ENCODE assay signal across 1 cellular context in genomic region chr7:36192877-36193276, GRCh38.
TF ChIP-seq lines count a peak whose summit lies in the region.

No MANE protein-coding gene starts in this region.

TF ChIP-seq in WTC11, 78 proteins besides CTCF, POLR2A, EP300 and RAD21 (continued from another document):
- TF ChIP-seq, protein P1, sequence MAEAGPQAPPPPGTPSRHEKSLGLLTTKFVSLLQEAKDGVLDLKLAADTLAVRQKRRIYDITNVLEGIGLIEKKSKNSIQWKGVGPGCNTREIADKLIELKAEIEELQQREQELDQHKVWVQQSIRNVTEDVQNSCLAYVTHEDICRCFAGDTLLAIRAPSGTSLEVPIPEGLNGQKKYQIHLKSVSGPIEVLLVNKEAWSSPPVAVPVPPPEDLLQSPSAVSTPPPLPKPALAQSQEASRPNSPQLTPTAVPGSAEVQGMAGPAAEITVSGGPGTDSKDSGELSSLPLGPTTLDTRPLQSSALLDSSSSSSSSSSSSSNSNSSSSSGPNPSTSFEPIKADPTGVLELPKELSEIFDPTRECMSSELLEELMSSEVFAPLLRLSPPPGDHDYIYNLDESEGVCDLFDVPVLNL (CRISPR knock-in tag; IDR thresholded peaks at IDR 0.05; ENCODE audit: borderline replicate concordance, low read depth), result no peak
- TF ChIP-seq, protein P2, sequence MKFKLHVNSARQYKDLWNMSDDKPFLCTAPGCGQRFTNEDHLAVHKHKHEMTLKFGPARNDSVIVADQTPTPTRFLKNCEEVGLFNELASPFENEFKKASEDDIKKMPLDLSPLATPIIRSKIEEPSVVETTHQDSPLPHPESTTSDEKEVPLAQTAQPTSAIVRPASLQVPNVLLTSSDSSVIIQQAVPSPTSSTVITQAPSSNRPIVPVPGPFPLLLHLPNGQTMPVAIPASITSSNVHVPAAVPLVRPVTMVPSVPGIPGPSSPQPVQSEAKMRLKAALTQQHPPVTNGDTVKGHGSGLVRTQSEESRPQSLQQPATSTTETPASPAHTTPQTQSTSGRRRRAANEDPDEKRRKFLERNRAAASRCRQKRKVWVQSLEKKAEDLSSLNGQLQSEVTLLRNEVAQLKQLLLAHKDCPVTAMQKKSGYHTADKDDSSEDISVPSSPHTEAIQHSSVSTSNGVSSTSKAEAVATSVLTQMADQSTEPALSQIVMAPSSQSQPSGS (CRISPR knock-in tag; IDR thresholded peaks at IDR 0.05; ENCODE audit: borderline replicate concordance, low read depth), result no peak
- TF ChIP-seq ARID4B (CRISPR knock-in tag; IDR thresholded peaks at IDR 0.05; ENCODE audit: borderline replicate concordance), result no peak
- TF ChIP-seq FOXP1 (CRISPR knock-in tag; IDR thresholded peaks at IDR 0.05; ENCODE audit: borderline replicate concordance), result no peak
- TF ChIP-seq JAZF1 (CRISPR knock-in tag; IDR thresholded peaks at IDR 0.05), result no peak
- TF ChIP-seq ZNF263 (CRISPR knock-in tag; IDR thresholded peaks at IDR 0.05; ENCODE audit: low read depth), result no peak
- TF ChIP-seq FOXP4 (CRISPR knock-in tag; IDR thresholded peaks at IDR 0.05), result no peak
- no peak for TF ChIP-seq FOXK1 (CRISPR knock-in tag; IDR thresholded peaks at IDR 0.05)
- TF ChIP-seq, protein P3, sequence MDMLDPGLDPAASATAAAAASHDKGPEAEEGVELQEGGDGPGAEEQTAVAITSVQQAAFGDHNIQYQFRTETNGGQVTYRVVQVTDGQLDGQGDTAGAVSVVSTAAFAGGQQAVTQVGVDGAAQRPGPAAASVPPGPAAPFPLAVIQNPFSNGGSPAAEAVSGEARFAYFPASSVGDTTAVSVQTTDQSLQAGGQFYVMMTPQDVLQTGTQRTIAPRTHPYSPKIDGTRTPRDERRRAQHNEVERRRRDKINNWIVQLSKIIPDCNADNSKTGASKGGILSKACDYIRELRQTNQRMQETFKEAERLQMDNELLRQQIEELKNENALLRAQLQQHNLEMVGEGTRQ (CRISPR knock-in tag; IDR thresholded peaks at IDR 0.05), result no peak
- TF ChIP-seq ZNF219 (CRISPR knock-in tag; IDR thresholded peaks at IDR 0.05; ENCODE audit: borderline replicate concordance), result no peak
- TF ChIP-seq NR1H2 (CRISPR knock-in tag; IDR thresholded peaks at IDR 0.05), result no peak
TF ChIP-seq in WTC11: peak in this region for 0.
